Comparison of ENCODE assay signal across 16 cellular contexts in genomic region chr3:12451960-12452359, GRCh38. TPM values are rescaled to one million over a fixed set of nuclear protein-coding genes. Genes with fewer than 3 reads are reported as not detected.
DNase-seq lines count a peak whose midpoint lies in the region; ATAC-seq and TF ChIP-seq lines count a peak whose summit lies in the region.
"Had no signal": no experiment of that assay in that cellular context is flagged by ENCODE, and none has a peak within 500 bp of the region (broad histone marks: within the 10 kb centered on the region; RNA-seq: fewer than 3 reads in every experiment).

No MANE protein-coding gene starts in this region.

- no peaks in the 10 kb centered on the region for H3K36me3 ChIP-seq in Peyer's patch

- TF ChIP-seq POLR2A in Peyer's patch (IDR thresholded peaks at IDR 0.05): no peak

- no peaks in the 10 kb centered on the region for H3K4me1 ChIP-seq in Peyer's patch

- H3K4me3 ChIP-seq in Peyer's patch: no peak overlapping the region
- H3K4me3 ChIP-seq: GM23338 had no signal

- ATAC-seq in sciatic nerve (no peak), HG03432 (IDR thresholded peaks at IDR 0.05; ENCODE audit: unreplicated experiment) (no peak), esophagus mucosa (no peak), GM18520 (IDR thresholded peaks at IDR 0.05; ENCODE audit: unreplicated experiment) (no peak)
- ATAC-seq: GM23338, HCT116 had no signal

- no peaks in the 10 kb centered on the region for H3K27me3 ChIP-seq in Peyer's patch

- intact Hi-C loops in sciatic nerve (cut with DNase I): no loop called here

- peak in 2 of 3 donors; percentile 1 to 26 for DNase-seq in Peyer's patch
- peak; percentile 30 for DNase-seq in mesenteric fat pad (ENCODE audit: low spot score)
- DNase-seq in sciatic nerve (ENCODE audit: low spot score): peak; percentile 5
- DNase-seq in activated naive CD4-positive, alpha-beta T cell treated with Interleukin-2 at 50 U/mL for 16 hours: no peak
- DNase-seq: C1 segment of cervical spinal cord; Calu3; CD4-positive, alpha-beta memory T cell; COR-L47; DMS53; DMS79 treated with DMSO at 0.1 percent for 48 hours; H9 had no signal

- TF ChIP-seq CTCF in Peyer's patch (IDR thresholded peaks at IDR 0.05): no peak

- H3K9me3 ChIP-seq in Peyer's patch: no peaks in the 10 kb centered on the region

- H3K27ac ChIP-seq in Peyer's patch: no peak overlapping the region

RNA-seq across cellular contexts. Expression of gene TSEN2, which starts 32.3 kb away (rescaled TPM):
- 10 to 100 TPM in 3 of 4 donors, 1 to 10 TPM in 1; 8.1 to 39.9 (median 32.6) TPM for total RNA-seq in Peyer's patch
- 24.9 TPM for total RNA-seq in mesenteric fat pad
- 22.2 TPM for total RNA-seq in sciatic nerve
- 13.4 TPM for total RNA-seq in esophagus mucosa
